8 cellular contexts compared by ENCODE assay signal in the genomic region with DNA sequence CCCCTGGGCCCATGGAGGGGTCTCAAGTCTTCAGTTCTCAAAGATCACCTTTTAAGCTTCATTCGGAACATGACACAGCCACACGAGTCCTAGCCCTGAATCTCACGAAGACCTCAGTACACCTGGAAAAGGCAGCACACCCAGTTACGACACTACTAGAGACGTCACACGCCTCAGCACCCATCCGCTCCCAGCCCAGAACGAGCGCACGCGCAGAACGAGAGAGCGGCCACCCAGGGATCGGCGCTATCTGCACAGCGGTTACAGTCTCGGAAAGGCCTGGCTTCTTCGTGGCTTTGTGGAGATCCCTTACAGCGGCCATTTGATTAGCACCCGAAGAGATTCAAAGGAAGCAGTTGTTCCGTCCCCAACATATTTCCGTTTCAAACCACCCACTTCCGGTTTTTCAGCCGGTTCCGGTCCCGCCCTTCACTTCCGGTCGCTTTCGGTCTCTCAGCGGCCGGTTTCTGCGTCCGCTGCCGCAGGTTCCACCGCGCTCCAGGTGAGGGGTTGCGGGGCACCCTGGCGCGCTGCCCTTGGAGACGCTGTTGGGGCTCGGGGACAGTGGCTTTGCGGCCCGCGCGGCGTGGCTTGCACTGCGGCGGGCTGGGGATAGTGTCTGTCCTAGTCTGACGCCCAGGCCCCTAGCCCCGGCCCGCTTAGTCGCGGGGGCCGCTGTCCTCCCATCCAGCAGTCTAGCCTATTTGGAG. TPM values are rescaled to one million over a fixed set of nuclear protein-coding genes. Genes with fewer than 3 reads are reported as not detected.
A peak's percentile ranks its signal among the peaks of the same experiment; 100 is the strongest.
DNase-seq lines count a peak whose midpoint lies in the region; ATAC-seq lines count a peak whose summit lies in the region.

TSS of gene UBLCP1 (plus strand) at position 432 of the 710 bp plus-strand sequence. CDS start 5,626 bp downstream, outside the sequence.

- ATAC-seq in GM19468 (IDR thresholded peaks at IDR 0.05; ENCODE audit: extremely low read depth, unreplicated experiment) = peak; percentile 71

- CTCF ChIA-PET in CD8-positive, alpha-beta memory T cell (lab: Charles Lee) = interaction anchor here (0.7 to 1.1 kb wide), 4 partner anchors 16 to 1157 kb away, joined by 3 to 5 read pairs (median 3); no protein-coding TSS in a partner anchor

- H3K36me3 ChIP-seq in CD8-positive, alpha-beta memory T cell (ENCODE audit: insufficient read depth, low read length) = no peaks in the 10 kb centered on the region

- H3K27ac ChIP-seq in CD8-positive, alpha-beta memory T cell (ENCODE audit: low read depth, low read length) = peak within 1 kb of the TSS; percentile 97

- DNase-seq in CD8-positive, alpha-beta memory T cell = peak; percentile 59 to 85 (median 82)
- peak; percentile 49 for DNase-seq in HS-27A (ENCODE audit: low read depth)
- peak; percentile 92 for DNase-seq in NK-92 treated with Interleukin-12 subunit alpha and Interleukin-12 subunit beta, amount 100 ng/mL, for 24 hours (lab: John Stamatoyannopoulos, UW)
- DNase-seq in activated CD8-positive, alpha-beta memory T cell treated with anti-CD3 and anti-CD28 coated beads for 24 hours = peak; percentile 92
- peak; percentile 71 for DNase-seq in effector CD8-positive, alpha-beta T cell (lab: John Stamatoyannopoulos, UW)
- DNase-seq in lung microvascular endothelial cell (ENCODE audit: low read depth in 2 of 2) = peak; percentile 64 to 68
- DNase-seq in stimulated activated CD4-positive, alpha-beta T cell treated with anti-CD3 and anti-CD28 coated beads, TNF-alpha, amount 100 ng/mL, for 48 hours (ENCODE audit: low read depth in 3 of 3) = peak; percentile 56 to 70 (median 66)

- H3K4me1 Mint-ChIP-seq in CD8-positive, alpha-beta memory T cell = peaks cover 44 to 62% (median 59%) of the 10 kb centered on the region in 3 donors

- H3K4me3 ChIP-seq in CD8-positive, alpha-beta memory T cell (ENCODE audit: low read length) = peak within 1 kb of the TSS; percentile 96

- peaks cover 9 to 30% (median 14%) of the 10 kb centered on the region in 3 donors for H3K36me3 Mint-ChIP-seq in CD8-positive, alpha-beta memory T cell

- peaks cover 0 to 4% (median 3%) of the 10 kb centered on the region in 5 donors for H3K9me3 Mint-ChIP-seq in CD8-positive, alpha-beta memory T cell

- peaks cover 23% of the 10 kb centered on the region for H3K4me1 ChIP-seq in CD8-positive, alpha-beta memory T cell (ENCODE audit: insufficient read depth, low read length)

- no peaks in the 10 kb centered on the region for H3K27me3 Mint-ChIP-seq in CD8-positive, alpha-beta memory T cell

- no peaks in the 10 kb centered on the region for H3K27me3 ChIP-seq in CD8-positive, alpha-beta memory T cell (ENCODE audit: insufficient read depth, low read length, poor library complexity, severe bottlenecking)

- H3K27ac Mint-ChIP-seq in CD8-positive, alpha-beta memory T cell = peak within 1 kb of the TSS; percentile 94 to 100 (median 99)

- peak within 1 kb of the TSS; percentile 93 to 99 (median 97) for H3K4me3 Mint-ChIP-seq in CD8-positive, alpha-beta memory T cell

- no peaks in the 10 kb centered on the region for H3K9me3 ChIP-seq in CD8-positive, alpha-beta memory T cell (ENCODE audit: low read length)

- POLR2A ChIA-PET in CD8-positive, alpha-beta memory T cell (lab: Charles Lee) = interaction anchor here (1.1 to 1.4 kb wide), 2 partner anchors 55 to 149 kb away, joined by 3 to 5 read pairs; no protein-coding TSS in a partner anchor

RNA-seq across cellular contexts. Expression of gene UBLCP1, which starts in this region (rescaled TPM):
- 10 to 100 TPM; 41.8 to 44.4 TPM for total RNA-seq in CD8-positive, alpha-beta memory T cell
- polyA plus RNA-seq in CD8-positive, alpha-beta memory T cell = 59.0 TPM
- 8.7 and 9.3 TPM in 2 replicates for total RNA-seq in lung microvascular endothelial cell

Comparison
In these comparisons a context has a peak if more than half of its experiments do, and no peak if none do; other contexts are left out.
1. Peak in every context shown above with its lines: DNase-seq, ATAC-seq, H3K4me3 ChIP-seq and H3K27ac ChIP-seq.